ENCODE assay signal across 11 cellular contexts in the genomic region with DNA sequence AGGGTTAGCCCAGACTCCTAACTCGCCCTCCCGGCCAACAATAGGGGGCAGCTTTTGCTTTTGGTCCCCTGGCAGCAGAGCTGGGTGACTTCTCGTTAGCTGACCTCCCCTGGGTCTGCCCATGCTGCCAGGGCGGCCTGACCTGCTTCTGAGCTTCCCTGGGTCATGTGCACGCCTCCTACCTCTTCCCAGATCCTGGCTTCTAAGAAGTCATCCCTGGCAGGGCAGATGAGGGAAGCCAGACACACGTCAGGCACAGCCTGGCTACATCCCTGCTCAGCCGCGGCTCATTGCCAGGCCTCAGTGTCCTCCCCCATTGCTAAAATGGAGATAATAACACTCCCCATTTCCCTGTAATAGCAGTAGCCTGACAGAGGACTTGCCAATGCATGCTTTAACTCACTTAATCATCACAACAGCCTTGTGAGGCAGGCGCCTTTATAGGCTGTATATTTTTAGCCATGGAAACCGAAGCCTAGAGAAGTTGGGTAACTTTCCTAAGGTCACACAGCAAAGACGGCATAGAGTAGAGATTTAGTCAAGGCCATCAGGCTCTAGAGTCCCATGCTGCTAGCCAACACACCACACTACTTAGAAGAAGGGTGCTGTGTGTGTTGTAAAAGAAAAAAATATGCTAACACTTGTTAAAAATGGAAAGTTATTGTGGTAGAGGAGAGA. TPM values are rescaled to one million over a fixed set of nuclear protein-coding genes. Genes with fewer than 3 reads are reported as not detected.
DNase-seq lines count a peak whose midpoint lies in the region; ATAC-seq and TF ChIP-seq lines count a peak whose summit lies in the region.
"Had no signal": no experiment of that assay in that cellular context is flagged by ENCODE, and none has a peak within 500 bp of the region (broad histone marks: within the 10 kb centered on the region; RNA-seq: fewer than 3 reads in every experiment).

No MANE protein-coding gene starts in this region.

- no peaks in the 10 kb centered on the region for H3K4me1 ChIP-seq in breast epithelium
- H3K4me1 ChIP-seq in transverse colon, result peaks cover 11 to 40% (median 23%) of the 10 kb centered on the region in 4 donors

- TF ChIP-seq POLR2A in breast epithelium (IDR thresholded peaks at IDR 0.05) (no peak), transverse colon (IDR thresholded peaks at IDR 0.05) (no peak)

- H3K9me3 Mint-ChIP-seq in activated T-cell treated with anti-CD3 and anti-CD28 coated beads, Interleukin-2, amount 50 U/mL, for 4 hours, result no peaks in the 10 kb centered on the region
- H3K9me3 Mint-ChIP-seq: nephron progenitor cell had no signal

- DNase-seq in activated T-cell treated with anti-CD3 and anti-CD28 coated beads, Interleukin-2, amount 50 U/mL, for 4 hours, result no peak
- no peak for DNase-seq in activated T-cell treated with anti-CD3 and anti-CD28 coated beads, Interleukin-2, amount 50 U/mL, for 1 hour
- DNase-seq in breast epithelium (ENCODE audit: low spot score in 2 of 2), result no peak
- no peak for DNase-seq in left lobe of liver (ENCODE audit: low spot score)
- DNase-seq in transverse colon, result peak; percentile 58
- no peak for DNase-seq in dedifferentiated amniotic fluid mesenchymal stem cell (ENCODE audit: extremely low spot score)
- DNase-seq in GOT3 (lab: John Stamatoyannopoulos, UW), result no peak
- DNase-seq in GM13976 (ENCODE audit: low spot score), result no peak
- DNase-seq: Caco-2, nephron progenitor cell had no signal

- H3K4me1 Mint-ChIP-seq in activated T-cell treated with anti-CD3 and anti-CD28 coated beads, Interleukin-2, amount 50 U/mL, for 4 hours (ENCODE audit: low read depth), result peaks cover 40% of the 10 kb centered on the region

- no peaks in the 10 kb centered on the region for H3K9me3 ChIP-seq in breast epithelium
- H3K9me3 ChIP-seq in transverse colon, result no peaks in the 10 kb centered on the region
- H3K9me3 ChIP-seq: Caco-2 had no signal

- no peaks in the 10 kb centered on the region for H3K36me3 ChIP-seq in breast epithelium
- peaks cover 0 to 6% (median 4%) of the 10 kb centered on the region in 4 donors for H3K36me3 ChIP-seq in transverse colon

- H3K4me3 ChIP-seq in breast epithelium (peak overlapping the region in 1 of 3 donors; percentile 95), transverse colon (peak overlapping the region in 1 of 4 donors; percentile 90)

- TF ChIP-seq CTCF in breast epithelium (IDR thresholded peaks at IDR 0.05) (no peak), transverse colon (IDR thresholded peaks at IDR 0.05) (no peak), GM13976 (IDR thresholded peaks at IDR 0.05; ENCODE audit: borderline replicate concordance, control extremely low read depth, extremely low read depth, insufficient read depth, missing control alignments) (no peak)

- peak; percentile 39 for TF ChIP-seq EP300 in transverse colon (IDR thresholded peaks at IDR 0.05; ENCODE audit: low read depth)

- H3K27me3 Mint-ChIP-seq in activated T-cell treated with anti-CD3 and anti-CD28 coated beads, Interleukin-2, amount 50 U/mL, for 4 hours (ENCODE audit: low read depth), result no peaks in the 10 kb centered on the region

- H3K4me3 Mint-ChIP-seq in activated T-cell treated with anti-CD3 and anti-CD28 coated beads, Interleukin-2, amount 50 U/mL, for 4 hours, result peak overlapping the region; percentile 83

- H3K27me3 ChIP-seq in breast epithelium, result no peaks in the 10 kb centered on the region
- no peaks in the 10 kb centered on the region for H3K27me3 ChIP-seq in transverse colon

- ATAC-seq in activated T-cell treated with anti-CD3 and anti-CD28 coated beads, Interleukin-2, amount 50 U/mL, for 4 hours, result no peak
- ATAC-seq in left lobe of liver, result peak; percentile 17

- H3K36me3 Mint-ChIP-seq in activated T-cell treated with anti-CD3 and anti-CD28 coated beads, Interleukin-2, amount 50 U/mL, for 4 hours (ENCODE audit: insufficient read depth), result peaks cover 5% of the 10 kb centered on the region

- intact Hi-C loops in breast epithelium (cut with DNase I; ENCODE audit: low total_unique reads), result no loop called here
- intact Hi-C loops in transverse colon (cut with DNase I; ENCODE audit: low total_unique reads), result loop anchor here (2.0 kb wide), 1 partner anchor 67 kb away; no protein-coding TSS in a partner anchor

- H3K27ac ChIP-seq in breast epithelium, result peak overlapping the region; percentile 68 to 69
- peak overlapping the region; percentile 83 to 91 (median 90) for H3K27ac ChIP-seq in transverse colon

- 60% methylated on average over 11 of the region's 11 CpGs; no CpG with 5 or more reads in 1 of the 2 donors for whole genome bisulfite sequencing in transverse colon (ENCODE audit: low coverage in 1 of 2), 2 donors

- in situ Hi-C loops in transverse colon (cut with MboI; ENCODE audit: low pct_ligation_motif_present in 1 of 4, low pct_unique_long_range_greater_than_20kb in 1 of 4, low sequenced_read_pairs in 3 of 4) (loop anchor here in 1 of 4 donors (10.0 kb wide), 1 partner anchor 77 kb away; no protein-coding TSS in a partner anchor), GM13976 (cut with MboI; ENCODE audit: low sequenced_read_pairs, unreplicated experiment) (no loop called here)

RNA-seq across cellular contexts. Expression of a gene that starts 2.1 kb away (rescaled TPM):
- 10 to 100 TPM in 1 of 3 donors, 1 to 10 TPM in 2; 9.2 to 10.9 (median 9.8) TPM for total RNA-seq in activated T-cell treated with anti-CD3 and anti-CD28 coated beads, Interleukin-2, amount 50 U/mL, for 4 hours
- total RNA-seq in breast epithelium (1 to 10 TPM; 3.5 to 5.1 (median 3.6) TPM), left lobe of liver (1.4 TPM), transverse colon (10 to 100 TPM; 14.9 to 44.5 (median 17.6) TPM)

RNA-seq across cellular contexts. Expression of a gene that starts 6.0 kb away (rescaled TPM):
- 10 to 100 TPM; 48.0 to 60.1 (median 50.4) TPM for total RNA-seq in activated T-cell treated with anti-CD3 and anti-CD28 coated beads, Interleukin-2, amount 50 U/mL, for 4 hours
- 10 to 100 TPM; 20.5 to 28.8 (median 27.7) TPM for total RNA-seq in breast epithelium
- 41.7 TPM for total RNA-seq in left lobe of liver
- 10 to 100 TPM; 15.0 to 24.5 (median 18.4) TPM for total RNA-seq in transverse colon

RNA-seq across cellular contexts. Expression of a gene that starts 13.8 kb away (rescaled TPM):
- total RNA-seq in activated T-cell treated with anti-CD3 and anti-CD28 coated beads, Interleukin-2, amount 50 U/mL, for 4 hours, result 1 to 10 TPM; 2.4 to 3.1 (median 3.0) TPM
- total RNA-seq in breast epithelium, result 1 to 10 TPM; 6.4 to 7.8 (median 6.9) TPM
- total RNA-seq in left lobe of liver, result 4.0 TPM
- 10 to 100 TPM in 3 of 4 donors, 1 to 10 TPM in 1; 7.0 to 59.5 (median 20.3) TPM for total RNA-seq in transverse colon

RNA-seq across cellular contexts. Expression of a gene that starts 17.7 kb away (rescaled TPM):
- total RNA-seq in activated T-cell treated with anti-CD3 and anti-CD28 coated beads, Interleukin-2, amount 50 U/mL, for 4 hours, result not detected
- 10 to 100 TPM in 2 of 3 donors, 1 to 10 TPM in 1; 3.5 to 19.3 (median 13.1) TPM for total RNA-seq in breast epithelium
- 0.40 TPM for total RNA-seq in left lobe of liver
- 1,000 to 10,000 TPM in 1 of 4 donors, 100 to 1,000 TPM in 2, 10 to 100 TPM in 1; 76.0 to 1,160 (median 338) TPM for total RNA-seq in transverse colon
- total RNA-seq: SK-MEL-5 had no signal

RNA-seq across cellular contexts. Expression of a gene that starts 52.6 kb away (rescaled TPM):
- total RNA-seq in activated T-cell treated with anti-CD3 and anti-CD28 coated beads, Interleukin-2, amount 50 U/mL, for 4 hours, result 100 to 1,000 TPM; 331 to 368 (median 337) TPM
- 100 to 1,000 TPM; 203 to 598 (median 218) TPM for total RNA-seq in breast epithelium
- 62.5 TPM for total RNA-seq in left lobe of liver
- total RNA-seq in transverse colon, result 100 to 1,000 TPM in 1 of 4 donors, 10 to 100 TPM in 3; 28.1 to 171 (median 78.5) TPM
